Comparison of ENCODE assay signal across 9 cellular contexts in genomic region chr20:10603971-10604864, GRCh38.
A peak's percentile ranks its signal among the peaks of the same experiment; 100 is the strongest.
DNase-seq lines count a peak whose midpoint lies in the region; ATAC-seq, FAIRE-seq and TF ChIP-seq lines count a peak whose summit lies in the region.
"Had no signal": no experiment of that assay in that cellular context is flagged by ENCODE, and none has a peak within 500 bp of the region (broad histone marks: within the 10 kb centered on the region; RNA-seq: fewer than 3 reads in every experiment).

No MANE protein-coding gene starts in this region.

- H3K9me3 Mint-ChIP-seq in nephron progenitor cell = peaks cover 3% of the 10 kb centered on the region
- H3K9me3 Mint-ChIP-seq in CD4-positive, alpha-beta memory T cell = no peaks in the 10 kb centered on the region

- H3K36me3 ChIP-seq in esophagus muscularis mucosa = no peaks in the 10 kb centered on the region
- H3K36me3 ChIP-seq in CD4-positive, alpha-beta memory T cell (ENCODE audit: insufficient read depth, low read length) = no peaks in the 10 kb centered on the region

- peak overlapping the region; percentile 93 for H3K27ac Mint-ChIP-seq in nephron progenitor cell
- H3K27ac Mint-ChIP-seq in CD4-positive, alpha-beta memory T cell = no peak overlapping the region

- no peak for TF ChIP-seq EP300 in esophagus muscularis mucosa (IDR thresholded peaks at IDR 0.05)

- no peak for ATAC-seq in GM21529 (IDR thresholded peaks at IDR 0.05; ENCODE audit: unreplicated experiment)

- no peak overlapping the region for H3K4me3 ChIP-seq in esophagus muscularis mucosa
- H3K4me3 ChIP-seq in CD4-positive, alpha-beta memory T cell (ENCODE audit: low read length in 2 of 2) = no peak overlapping the region

- no peaks in the 10 kb centered on the region for H3K27me3 Mint-ChIP-seq in nephron progenitor cell (ENCODE audit: low read depth, poor library complexity)
- no peaks in the 10 kb centered on the region for H3K27me3 Mint-ChIP-seq in CD4-positive, alpha-beta memory T cell

- FAIRE-seq in RCC 7860 (lab: Jason Lieb, UNC) = peak; percentile 90

- TF ChIP-seq CTCF in AG09319 (IDR thresholded peaks at IDR 0.05; ENCODE audit: low read depth, low read length) = no peak
- TF ChIP-seq CTCF in esophagus muscularis mucosa (IDR thresholded peaks at IDR 0.05) = no peak
- no peak for TF ChIP-seq CTCF in nephron progenitor cell (IDR thresholded peaks at IDR 0.05)

- no peaks in the 10 kb centered on the region for H3K27me3 ChIP-seq in esophagus muscularis mucosa
- H3K27me3 ChIP-seq in CD4-positive, alpha-beta memory T cell (ENCODE audit: insufficient read depth, low read length) = no peaks in the 10 kb centered on the region

- H3K27ac ChIP-seq in esophagus muscularis mucosa (replicated peaks in 1 of 4) = peak overlapping the region; percentile 55 to 69 (median 64)
- H3K27ac ChIP-seq in CD4-positive, alpha-beta memory T cell (ENCODE audit: low read depth, low read length) = no peak overlapping the region

- peaks cover 29% of the 10 kb centered on the region for H3K36me3 Mint-ChIP-seq in nephron progenitor cell (ENCODE audit: low read depth)
- H3K36me3 Mint-ChIP-seq in CD4-positive, alpha-beta memory T cell = peaks cover 30 to 69% of the 10 kb centered on the region in 2 donors

- DNase-seq in AG09319 (ENCODE audit: extremely low read depth, low read depth) (peak; percentile 62), RCC 7860 (ENCODE audit: low spot score) (peak; percentile 79), esophagus muscularis mucosa (ENCODE audit: extremely low spot score) (no peak), nephron progenitor cell (no peak), NCI-H2081 (lab: John Stamatoyannopoulos, UW) (no peak), NCI-H2107 (lab: John Stamatoyannopoulos, UW) (no peak)
- DNase-seq in CD4-positive, alpha-beta memory T cell = no peak
- DNase-seq: Karpas-422 had no signal

- 73% methylated on average over 7 of the region's 8 CpGs for WGBS in esophagus muscularis mucosa

- peaks cover 49% of the 10 kb centered on the region for H3K4me1 Mint-ChIP-seq in nephron progenitor cell
- peaks cover 0 to 3% (median under 1%) of the 10 kb centered on the region in 4 donors for H3K4me1 Mint-ChIP-seq in CD4-positive, alpha-beta memory T cell

- intact Hi-C loops in esophagus muscularis mucosa (cut with DNase I) = loop anchor here (5.0 kb wide), 1 partner anchor 68 kb away; the partner anchor contains the start of gene JAG1
- intact Hi-C loops in CD4-positive, alpha-beta memory T cell (cut with micrococcal nuclease) = no loop called here

- TF ChIP-seq POLR2A in esophagus muscularis mucosa (IDR thresholded peaks at IDR 0.05; ENCODE audit: low read depth) = no peak

- peaks cover 0 to 26% (median 21%) of the 10 kb centered on the region in 4 donors for H3K4me1 ChIP-seq in esophagus muscularis mucosa
- no peaks in the 10 kb centered on the region for H3K4me1 ChIP-seq in CD4-positive, alpha-beta memory T cell (ENCODE audit: insufficient read depth, low read length)

- CTCF ChIA-PET in CD4-positive, alpha-beta memory T cell (lab: Charles Lee; ENCODE audit: partially characterized antibody) = no interaction called here

- no peaks in the 10 kb centered on the region for H3K9me3 ChIP-seq in esophagus muscularis mucosa
- H3K9me3 ChIP-seq in CD4-positive, alpha-beta memory T cell (ENCODE audit: control insufficient read depth in 1 of 2, low read length in 2 of 2) = no peaks in the 10 kb centered on the region

- POLR2A ChIA-PET in CD4-positive, alpha-beta memory T cell (lab: Charles Lee; ENCODE audit: partially characterized antibody) = no interaction called here

- H3K4me3 Mint-ChIP-seq in nephron progenitor cell = peak overlapping the region; percentile 33
- no peak overlapping the region for H3K4me3 Mint-ChIP-seq in CD4-positive, alpha-beta memory T cell

Comparison
In these comparisons a context has a peak if more than half of its experiments do, and no peak if none do; other contexts are left out.
1. DNase-seq: peak in AG09319 (single experiment) and RCC 7860 (single experiment); none in esophagus muscularis mucosa (single experiment), nephron progenitor cell (single experiment), NCI-H2081 (0 of 2), CD4-positive, alpha-beta memory T cell (0 of 5) and NCI-H2107 (single experiment).